ENCODE assay signal across 23 cellular contexts in genomic region chr1:111496398-111496797, GRCh38. TPM values are rescaled to one million over a fixed set of nuclear protein-coding genes. Genes with fewer than 3 reads are reported as not detected.
A peak's percentile ranks its signal among the peaks of the same experiment; 100 is the strongest.
DNase-seq lines count a peak whose midpoint lies in the region; ATAC-seq, FAIRE-seq and TF ChIP-seq lines count a peak whose summit lies in the region.
"Had no signal": no experiment of that assay in that cellular context is flagged by ENCODE, and none has a peak within 500 bp of the region (broad histone marks: within the 10 kb centered on the region; RNA-seq: fewer than 3 reads in every experiment).

No MANE protein-coding gene starts in this region.

- H3K4me1 ChIP-seq in naive thymus-derived CD4-positive, alpha-beta T cell (ENCODE audit: control insufficient read depth in 2 of 2, insufficient read depth in 2 of 2, low read length in 2 of 2), result no peaks in the 10 kb centered on the region
- peaks cover 0 to 37% (median 0%) of the 10 kb centered on the region in 12 donors for H3K4me1 ChIP-seq in heart left ventricle
- H3K4me1 ChIP-seq: BE2C had no signal

- peaks cover 0 to 8% (median 0%) of the 10 kb centered on the region in 3 experiments for H3K9me3 ChIP-seq in naive thymus-derived CD4-positive, alpha-beta T cell (ENCODE audit: control insufficient read depth in 2 of 3, low read length in 3 of 3)
- peaks cover 0 to 4% (median 0%) of the 10 kb centered on the region in 12 donors for H3K9me3 ChIP-seq in heart left ventricle
- H3K9me3 ChIP-seq: BE2C had no signal

- no peak for TF ChIP-seq POLR2A in heart left ventricle (IDR thresholded peaks at IDR 0.05)

- peaks cover 55% of the 10 kb centered on the region for H3K9me3 Mint-ChIP-seq in activated T-helper 1 cell treated with anti-CD3 and anti-CD28 coated beads, Interleukin-12 subunit alpha, Interleukin-12 subunit beta, Interleukin-2, Interleukin-4 antibody, amounts not matched to agents 30 ng/mL and 10 ng/mL and 1 ng/mL, durations not matched to agents 14 hours and 24 hours and 36 hours
- peaks cover 0 to 39% (median 10%) of the 10 kb centered on the region in 11 donors for H3K9me3 Mint-ChIP-seq in naive thymus-derived CD4-positive, alpha-beta T cell

- H3K27ac ChIP-seq in naive thymus-derived CD4-positive, alpha-beta T cell (ENCODE audit: low read depth, low read length), result no peak overlapping the region
- no peak overlapping the region for H3K27ac ChIP-seq in heart left ventricle

- intact Hi-C loops in activated T-helper 1 cell treated with anti-CD3 and anti-CD28 coated beads, Interleukin-12 subunit alpha, Interleukin-12 subunit beta, Interleukin-2, Interleukin-4 antibody, amounts not matched to agents 30 ng/mL and 10 ng/mL and 1 ng/mL, durations not matched to agents 14 hours and 24 hours and 36 hours (cut with micrococcal nuclease), result loop anchor here (1.0 kb wide), 3 partner anchors 11 to 24 kb away; no protein-coding TSS in a partner anchor
- intact Hi-C loops in naive thymus-derived CD4-positive, alpha-beta T cell (cut with micrococcal nuclease), result no loop called here
- intact Hi-C loops in heart left ventricle (cut with DNase I), result no loop called here

- H3K4me3 ChIP-seq in naive thymus-derived CD4-positive, alpha-beta T cell (ENCODE audit: low read length), result no peak overlapping the region
- H3K4me3 ChIP-seq in heart left ventricle, result no peak overlapping the region

- H3K4me1 Mint-ChIP-seq in activated T-helper 1 cell treated with anti-CD3 and anti-CD28 coated beads, Interleukin-12 subunit alpha, Interleukin-12 subunit beta, Interleukin-2, Interleukin-4 antibody, amounts not matched to agents 30 ng/mL and 10 ng/mL and 1 ng/mL, durations not matched to agents 14 hours and 24 hours and 36 hours (ENCODE audit: low read depth), result peaks cover 20% of the 10 kb centered on the region
- H3K4me1 Mint-ChIP-seq in naive thymus-derived CD4-positive, alpha-beta T cell, result peaks cover 4 to 25% (median 10%) of the 10 kb centered on the region in 7 donors

- no peak for TF ChIP-seq CTCF in heart left ventricle (IDR thresholded peaks at IDR 0.05)

- DNase-seq in GM18507 (ENCODE audit: extremely low spot score, insufficient read length, low read depth) (no peak), LHCN-M2 (ENCODE audit: low read depth) (peak; percentile 6), NCI-H774 (lab: John Stamatoyannopoulos, UW) (no peak), heart left ventricle (no peak), NCI-H526 (lab: John Stamatoyannopoulos, UW) (no peak), amygdala (lab: John Stamatoyannopoulos, UW) (no peak)
- no peak for DNase-seq in activated T-helper 1 cell treated with anti-CD3 and anti-CD28 coated beads, Interleukin-12 subunit alpha, Interleukin-12 subunit beta, Interleukin-2, Interleukin-4 antibody, amounts not matched to agents 30 ng/mL and 10 ng/mL and 1 ng/mL, durations not matched to agents 14 hours and 24 hours and 36 hours (ENCODE audit: low spot score)
- no peak for DNase-seq in naive thymus-derived CD4-positive, alpha-beta T cell
- DNase-seq: BE2C, DMS79 treated with DMSO at 0.1 percent for 48 hours, GOT3, HFFc6, KBM-7, NCI-H1105 treated with DMSO at 0.1 percent for 48 hours, NCI-H187, NCI-H2171, SHP77 treated with DMSO at 0.1 percent for 48 hours had no signal

- peak; percentile 32 for ATAC-seq in naive thymus-derived CD4-positive, alpha-beta T cell
- ATAC-seq in heart left ventricle, result no peak

- CTCF ChIA-PET in naive thymus-derived CD4-positive, alpha-beta T cell (lab: Charles Lee), result interaction anchor here (1.1 to 1.7 kb wide), 2 partner anchors 11 to 198 kb away, joined by 3 to 7 read pairs; no protein-coding TSS in a partner anchor

- peak overlapping the region; percentile 5 for H3K4me3 Mint-ChIP-seq in activated T-helper 1 cell treated with anti-CD3 and anti-CD28 coated beads, Interleukin-12 subunit alpha, Interleukin-12 subunit beta, Interleukin-2, Interleukin-4 antibody, amounts not matched to agents 30 ng/mL and 10 ng/mL and 1 ng/mL, durations not matched to agents 14 hours and 24 hours and 36 hours
- H3K4me3 Mint-ChIP-seq in naive thymus-derived CD4-positive, alpha-beta T cell, result peak overlapping the region in 1 of 10 donors; percentile 2
- H3K4me3 Mint-ChIP-seq: CD4-positive, alpha-beta memory T cell; HFFc6 had no signal

- peak overlapping the region; percentile 54 for H3K27ac Mint-ChIP-seq in activated T-helper 1 cell treated with anti-CD3 and anti-CD28 coated beads, Interleukin-12 subunit alpha, Interleukin-12 subunit beta, Interleukin-2, Interleukin-4 antibody, amounts not matched to agents 30 ng/mL and 10 ng/mL and 1 ng/mL, durations not matched to agents 14 hours and 24 hours and 36 hours
- peak overlapping the region in 1 of 9 donors; percentile 60 for H3K27ac Mint-ChIP-seq in naive thymus-derived CD4-positive, alpha-beta T cell
- H3K27ac Mint-ChIP-seq: HFFc6 had no signal

- peaks cover 4% of the 10 kb centered on the region for H3K27me3 Mint-ChIP-seq in activated T-helper 1 cell treated with anti-CD3 and anti-CD28 coated beads, Interleukin-12 subunit alpha, Interleukin-12 subunit beta, Interleukin-2, Interleukin-4 antibody, amounts not matched to agents 30 ng/mL and 10 ng/mL and 1 ng/mL, durations not matched to agents 14 hours and 24 hours and 36 hours (ENCODE audit: insufficient read depth)
- peaks cover 0 to 4% (median 0%) of the 10 kb centered on the region in 5 donors for H3K27me3 Mint-ChIP-seq in naive thymus-derived CD4-positive, alpha-beta T cell
- H3K27me3 Mint-ChIP-seq: CD4-positive, alpha-beta memory T cell had no signal

- H3K27me3 ChIP-seq in naive thymus-derived CD4-positive, alpha-beta T cell (ENCODE audit: control insufficient read depth in 2 of 2, insufficient read depth in 2 of 2, low read length in 2 of 2), result no peaks in the 10 kb centered on the region
- H3K27me3 ChIP-seq in heart left ventricle, result no peaks in the 10 kb centered on the region

- WGBS in heart left ventricle, 4 donors, result 83 to 87% (median 84%) methylated on average over 4 of the region's 4 CpGs

- peaks cover 24% of the 10 kb centered on the region for H3K36me3 Mint-ChIP-seq in activated T-helper 1 cell treated with anti-CD3 and anti-CD28 coated beads, Interleukin-12 subunit alpha, Interleukin-12 subunit beta, Interleukin-2, Interleukin-4 antibody, amounts not matched to agents 30 ng/mL and 10 ng/mL and 1 ng/mL, durations not matched to agents 14 hours and 24 hours and 36 hours (ENCODE audit: low read depth)
- peaks cover 0 to 52% (median 0%) of the 10 kb centered on the region in 5 donors for H3K36me3 Mint-ChIP-seq in naive thymus-derived CD4-positive, alpha-beta T cell

- peak; percentile 59 for FAIRE-seq in GM18507 (lab: Jason Lieb, UNC)
- FAIRE-seq: D721Med, G401.6, RCC 7860 had no signal

- no peaks in the 10 kb centered on the region for H3K36me3 ChIP-seq in naive thymus-derived CD4-positive, alpha-beta T cell (ENCODE audit: control insufficient read depth in 2 of 3, insufficient read depth in 3 of 3, low read length in 3 of 3)
- H3K36me3 ChIP-seq in heart left ventricle, result peaks cover 0 to 6% (median 0%) of the 10 kb centered on the region in 9 donors
- H3K36me3 ChIP-seq: BE2C had no signal

- POLR2A ChIA-PET in naive thymus-derived CD4-positive, alpha-beta T cell (lab: Charles Lee), result interaction anchor here (1.4 kb wide), 1 partner anchor 22 kb away, joined by 3 read pairs; no protein-coding TSS in a partner anchor

RNA-seq across cellular contexts. Expression of gene ADORA3, which starts 7.0 kb away (rescaled TPM):
- not detected in 2 replicates for total RNA-seq in LHCN-M2 (2014; rRNA removed)
- not detected for polyA plus RNA-seq in LHCN-M2 (2012)
- 0.10 and 0.20 TPM in 2 replicates for total RNA-seq in activated T-helper 1 cell treated with anti-CD3 and anti-CD28 coated beads, Interleukin-12 subunit alpha, Interleukin-12 subunit beta, Interleukin-2, Interleukin-4 antibody, amounts not matched to agents 30 ng/mL and 10 ng/mL and 1 ng/mL, durations not matched to agents 14 hours and 24 hours and 36 hours
- 1 to 10 TPM in 2 of 5 experiments, under 1 TPM in 1, not detected in 2; 0.66 to 1.6 (median 1.0) TPM for total RNA-seq in naive thymus-derived CD4-positive, alpha-beta T cell
- not detected for polyA plus RNA-seq in naive thymus-derived CD4-positive, alpha-beta T cell
- total RNA-seq in heart left ventricle, result 1 to 10 TPM in 7 of 9 donors, under 1 TPM in 2; 0.12 to 6.2 (median 2.2) TPM
- polyA plus RNA-seq in heart left ventricle, result 1 to 10 TPM; 1.2 to 1.5 TPM
- total RNA-seq: HFFc6, NCI-H460 had no signal
- polyA plus RNA-seq: AG04450 had no signal

RNA-seq across cellular contexts. Expression of gene TMIGD3, which starts 7.0 kb away (rescaled TPM):
- total RNA-seq in LHCN-M2 (2014; rRNA removed) (not detected in 2 replicates), heart left ventricle (10 to 100 TPM in 1 of 9 donors, 1 to 10 TPM in 4, under 1 TPM in 2, not detected in 2; 0.46 to 26.4 (median 2.2) TPM)
- not detected for polyA plus RNA-seq in LHCN-M2 (2012)
- not detected in 2 replicates for total RNA-seq in activated T-helper 1 cell treated with anti-CD3 and anti-CD28 coated beads, Interleukin-12 subunit alpha, Interleukin-12 subunit beta, Interleukin-2, Interleukin-4 antibody, amounts not matched to agents 30 ng/mL and 10 ng/mL and 1 ng/mL, durations not matched to agents 14 hours and 24 hours and 36 hours
- total RNA-seq in naive thymus-derived CD4-positive, alpha-beta T cell, result under 1 TPM in 1 of 5 experiments, not detected in 4; 0.41 TPM
- not detected for polyA plus RNA-seq in naive thymus-derived CD4-positive, alpha-beta T cell
- polyA plus RNA-seq in heart left ventricle, result 1 to 10 TPM; 1.1 TPM
- total RNA-seq: CD4-positive, alpha-beta memory T cell; HFFc6; NCI-H460 had no signal
- polyA plus RNA-seq: AG04450; CD4-positive, alpha-beta memory T cell had no signal

RNA-seq across cellular contexts. Expression of gene C1orf162, which starts 22.6 kb away (rescaled TPM):
- total RNA-seq in LHCN-M2 (2014; rRNA removed) (0.13 and 0.69 TPM in 2 replicates), heart left ventricle (10 to 100 TPM in 2 of 9 donors, 1 to 10 TPM in 7; 2.3 to 45.1 (median 6.5) TPM)
- polyA plus RNA-seq in LHCN-M2 (2012), result 0.05 TPM
- 0.70 and 1.3 TPM in 2 replicates for total RNA-seq in activated T-helper 1 cell treated with anti-CD3 and anti-CD28 coated beads, Interleukin-12 subunit alpha, Interleukin-12 subunit beta, Interleukin-2, Interleukin-4 antibody, amounts not matched to agents 30 ng/mL and 10 ng/mL and 1 ng/mL, durations not matched to agents 14 hours and 24 hours and 36 hours
- 100 to 1,000 TPM in 2 of 5 experiments, 10 to 100 TPM in 3; 15.3 to 117 (median 95.2) TPM for total RNA-seq in naive thymus-derived CD4-positive, alpha-beta T cell
- polyA plus RNA-seq in naive thymus-derived CD4-positive, alpha-beta T cell, result 100 to 1,000 TPM; 330 to 407 TPM
- polyA plus RNA-seq in heart left ventricle, result 1 to 10 TPM; 6.8 to 9.3 TPM

RNA-seq across cellular contexts. Expression of gene ATP5PB, which starts 47.1 kb away (rescaled TPM):
- total RNA-seq in LHCN-M2 (2014; rRNA removed), result 228 and 252 TPM in 2 replicates
- 249 TPM for polyA plus RNA-seq in LHCN-M2 (2012)
- total RNA-seq in activated T-helper 1 cell treated with anti-CD3 and anti-CD28 coated beads, Interleukin-12 subunit alpha, Interleukin-12 subunit beta, Interleukin-2, Interleukin-4 antibody, amounts not matched to agents 30 ng/mL and 10 ng/mL and 1 ng/mL, durations not matched to agents 14 hours and 24 hours and 36 hours, result 280 and 282 TPM in 2 replicates
- total RNA-seq in naive thymus-derived CD4-positive, alpha-beta T cell, result 100 to 1,000 TPM in 2 of 5 experiments, 10 to 100 TPM in 3; 64.9 to 298 (median 98.7) TPM
- 100 to 1,000 TPM; 280 to 437 TPM for polyA plus RNA-seq in naive thymus-derived CD4-positive, alpha-beta T cell
- total RNA-seq in heart left ventricle, result 100 to 1,000 TPM; 394 to 878 (median 625) TPM
- 100 to 1,000 TPM; 563 to 710 TPM for polyA plus RNA-seq in heart left ventricle

RNA-seq across cellular contexts. Expression of gene WDR77, which starts 47.3 kb away (rescaled TPM):
- total RNA-seq in LHCN-M2 (2014; rRNA removed), result 75.0 and 76.7 TPM in 2 replicates
- 33.7 TPM for polyA plus RNA-seq in LHCN-M2 (2012)
- 61.3 and 62.5 TPM in 2 replicates for total RNA-seq in activated T-helper 1 cell treated with anti-CD3 and anti-CD28 coated beads, Interleukin-12 subunit alpha, Interleukin-12 subunit beta, Interleukin-2, Interleukin-4 antibody, amounts not matched to agents 30 ng/mL and 10 ng/mL and 1 ng/mL, durations not matched to agents 14 hours and 24 hours and 36 hours
- 10 to 100 TPM; 20.7 to 39.9 (median 29.5) TPM for total RNA-seq in naive thymus-derived CD4-positive, alpha-beta T cell
- 10 to 100 TPM; 42.4 to 44.7 TPM for polyA plus RNA-seq in naive thymus-derived CD4-positive, alpha-beta T cell
- total RNA-seq in heart left ventricle, result 10 to 100 TPM; 30.5 to 48.4 (median 34.0) TPM
- 10 to 100 TPM; 25.6 to 64.3 TPM for polyA plus RNA-seq in heart left ventricle
